In genomic region chr1:115191691-115192090, GRCh38 we compare ENCODE assay signal across 28 cellular contexts.
DNase-seq lines count a peak whose midpoint lies in the region; ATAC-seq, FAIRE-seq and TF ChIP-seq lines count a peak whose summit lies in the region.
"Had no signal": no experiment of that assay in that cellular context is flagged by ENCODE, and none has a peak within 500 bp of the region (broad histone marks: within the 10 kb centered on the region; RNA-seq: fewer than 3 reads in every experiment).

No MANE protein-coding gene starts in this region.

- H3K36me3 ChIP-seq in IMR-90 (ENCODE audit: control insufficient read depth, insufficient read depth, low read length) (no peaks in the 10 kb centered on the region), K562 (ENCODE audit: control insufficient read depth, insufficient read depth, low read length) (no peaks in the 10 kb centered on the region), psoas muscle (ENCODE audit: insufficient read depth in 1 of 2, low read depth in 1 of 2) (no peaks in the 10 kb centered on the region), tibial artery (no peaks in the 10 kb centered on the region)

- H3K9me1 ChIP-seq in IMR-90 (ENCODE audit: insufficient read depth, low read length) (peaks cover 12% of the 10 kb centered on the region), K562 (ENCODE audit: control insufficient read depth, insufficient read depth, low read length) (no peaks in the 10 kb centered on the region)

- no peak overlapping the region; the same call in 1 of the 2 replicates for H3K23ac ChIP-seq in IMR-90 (ENCODE audit: low read depth, low read length)

- H3K4me3 ChIP-seq in IMR-90 (ENCODE audit: insufficient read depth, low read depth, low read length), result no peak overlapping the region
- H3K4me3 ChIP-seq in K562, result no peak overlapping the region
- no peak overlapping the region for H3K4me3 ChIP-seq in psoas muscle
- H3K4me3 ChIP-seq in tibial artery, result no peak overlapping the region

- peak overlapping the region; percentile 22 for H2BK20ac ChIP-seq in IMR-90 (ENCODE audit: low read depth, low read length)

- H3K79me1 ChIP-seq in IMR-90 (ENCODE audit: low read depth in 1 of 2, low read length in 2 of 2), result no peaks in the 10 kb centered on the region

- no peak for TF ChIP-seq RAD21 in IMR-90 (IDR thresholded peaks at IDR 0.05; ENCODE audit: low read length)
- TF ChIP-seq RAD21 in K562 (CRISPR knock-in tag; conservative IDR thresholded peaks at IDR 0.05 in 1 of 2, IDR thresholded peaks at IDR 0.05 in 1 of 2), result no peak

- no CpG with 5 or more reads among the region's 3 CpGs for WGBS in IMR-90 (ENCODE audit: extremely low coverage in 2 of 2, insufficient read length in 1 of 2), 2 experiments
- WGBS in K562 (ENCODE audit: insufficient coverage, low coverage, missing lambda C conversion rate), result 68% methylated on average over 3 of the region's 3 CpGs
- WGBS in psoas muscle, 3 donors, result 94 to 97% (median 96%) methylated on average over 3 of the region's 3 CpGs

- peaks cover 2% of the 10 kb centered on the region; the same call in 1 of the 2 replicates for H4K20me1 ChIP-seq in IMR-90 (ENCODE audit: insufficient read depth, low read length)
- no peaks in the 10 kb centered on the region; the same call in 1 of the 2 replicates for H4K20me1 ChIP-seq in K562 (replicated peaks; ENCODE audit: control insufficient read depth, insufficient read depth, low read length)

- H3K4me1 ChIP-seq in IMR-90 (ENCODE audit: control insufficient read depth, insufficient read depth, low read length) (peaks cover 17% of the 10 kb centered on the region), K562 (replicated peaks in 1 of 2; ENCODE audit: control insufficient read depth in 2 of 2, insufficient read depth in 2 of 2, low read length in 2 of 2) (no peaks in the 10 kb centered on the region; a peak in 1 of 5 replicates), psoas muscle (peaks cover 38% of the 10 kb centered on the region), tibial artery (peaks cover 0 to 40% (median 21%) of the 10 kb centered on the region in 4 donors)
- H3K4me1 ChIP-seq: Caco-2 had no signal

- H4K8ac ChIP-seq in IMR-90 (ENCODE audit: low read depth in 2 of 2, low read length in 2 of 2), result no peak overlapping the region; a peak in 2 of 4 replicates

- no peak overlapping the region for H3K4me2 ChIP-seq in IMR-90 (ENCODE audit: low read depth, low read length)
- no peak overlapping the region for H3K4me2 ChIP-seq in K562 (ENCODE audit: insufficient read depth, low read length)

- dilution Hi-C loops in IMR-90 (cut with HindIII; ENCODE audit: low sequenced_read_pairs, unreplicated experiment), result no loop called here

- peak overlapping the region; percentile 94 for H2AK5ac ChIP-seq in IMR-90 (ENCODE audit: low read depth, low read length)

- FAIRE-seq in K562 (lab: Jason Lieb, UNC), result peak; percentile 58
- FAIRE-seq: GM12891, H1 had no signal

- H2BK120ac ChIP-seq in IMR-90 (ENCODE audit: low read depth, low read length), result peak overlapping the region; percentile 91

- in situ Hi-C loops in IMR-90 (cut with MboI; ENCODE audit: low sequenced_read_pairs) (no loop called here), K562 (cut with MboI) (no loop called here)

- no peak for TF ChIP-seq CTCF in IMR-90 (conservative IDR thresholded peaks at IDR 0.05; ENCODE audit: low read depth, low read length)
- no peak for TF ChIP-seq CTCF in K562 (IDR thresholded peaks at IDR 0.05 in 2 of 3, conservative IDR thresholded peaks at IDR 0.05 in 1 of 3; ENCODE audit: insufficient read depth in 2 of 3, low read depth in 1 of 3, low read length in 3 of 3)
- no peak for TF ChIP-seq CTCF in psoas muscle (IDR thresholded peaks at IDR 0.05)
- no peak for TF ChIP-seq CTCF in tibial artery (IDR thresholded peaks at IDR 0.05)

- peak overlapping the region; percentile 95 for H2BK5ac ChIP-seq in IMR-90 (ENCODE audit: low read depth, low read length, poor library complexity, severe bottlenecking)

- no peak for TF ChIP-seq EP300 in K562 (IDR thresholded peaks at IDR 0.05; ENCODE audit: low read length)

- H3K79me2 ChIP-seq in K562 (ENCODE audit: control insufficient read depth, insufficient read depth, low read length), result no peaks in the 10 kb centered on the region

- no peaks in the 10 kb centered on the region for H3K9me3 ChIP-seq in IMR-90 (ENCODE audit: control insufficient read depth, insufficient read depth, low read length)
- H3K9me3 ChIP-seq in K562 (replicated peaks; ENCODE audit: control insufficient read depth, insufficient read depth, low read depth, low read length), result no peaks in the 10 kb centered on the region
- no peaks in the 10 kb centered on the region for H3K9me3 ChIP-seq in psoas muscle
- H3K9me3 ChIP-seq in tibial artery, result no peaks in the 10 kb centered on the region
- H3K9me3 ChIP-seq: Caco-2 had no signal

- H3K27me3 ChIP-seq in IMR-90 (ENCODE audit: control insufficient read depth, insufficient read depth, low read length) (no peaks in the 10 kb centered on the region), K562 (ENCODE audit: control insufficient read depth in 2 of 2, insufficient read depth in 2 of 2, low read length in 2 of 2) (peaks cover 0 to 5% of the 10 kb centered on the region in 2 experiments; a peak in 2 of 5 replicates), psoas muscle (ENCODE audit: insufficient read depth in 3 of 3, low read length in 2 of 3) (no peaks in the 10 kb centered on the region), tibial artery (no peaks in the 10 kb centered on the region)

- H4K91ac ChIP-seq in IMR-90 (ENCODE audit: insufficient read depth, low read depth, low read length), result peak overlapping the region; percentile 25

- peak overlapping the region; percentile 92; the same call in 2 of the 3 replicates for H2BK15ac ChIP-seq in IMR-90 (ENCODE audit: low read depth, low read length)

- no peak overlapping the region for H3K9ac ChIP-seq in IMR-90 (ENCODE audit: low read depth, low read length)
- no peak overlapping the region for H3K9ac ChIP-seq in K562 (ENCODE audit: insufficient read depth in 1 of 2, low read depth in 2 of 2, low read length in 2 of 2)

- CTCF ChIA-PET in IMR-90 (lab: Yijun Ruan, JAX) (interaction anchor here (1.5 kb wide), 1 partner anchor 12 kb away, joined by 6 read pairs; no protein-coding TSS in a partner anchor), K562 (lab: Yijun Ruan, JAX; ENCODE audit: low intra/inter-chr PET ratio) (no interaction called here)

- H4K5ac ChIP-seq in IMR-90 (ENCODE audit: low read depth, low read length), result no peak overlapping the region

- H3K18ac ChIP-seq in IMR-90 (ENCODE audit: low read depth, low read length), result peak overlapping the region; percentile 47; the same call in 1 of the 2 replicates

- POLR2A ChIA-PET in IMR-90 (lab: Charles Lee; ENCODE audit: unreplicated experiment) (no interaction called here), K562 (lab: Yijun Ruan, JAX) (no interaction called here)

- DNase-seq in IMR-90 (no peak), K562 (ENCODE audit: extremely low read depth in 1 of 4, low spot score in 3 of 4) (no peak), psoas muscle (no peak), tibial artery (no peak), GF-D8 (lab: John Stamatoyannopoulos, UW) (no peak), GOT3 (lab: John Stamatoyannopoulos, UW) (no peak), D341Med (ENCODE audit: low spot score) (no peak)
- DNase-seq: Caco-2; CD8-positive, alpha-beta T cell; DMS 273 treated with DMSO at 0.1 percent for 48 hours; DMS79; EL; GDM1; HCEC 1CT; Karpas-422; NCI-H1092 treated with DMSO at 0.1 percent for 48 hours; NCI-H1436; NCI-H187; NCI-H2081 treated with DMSO at 0.1 percent for 48 hours; NCI-H2171; NCI-H226; NCI-H510A; NCI-H69; SHP77 treated with DMSO at 0.1 percent for 48 hours had no signal

- ATAC-seq in IMR-90 (ENCODE audit: low read depth), result no peak
- ATAC-seq in K562, result no peak
- no peak for ATAC-seq in psoas muscle
- ATAC-seq: CD8-positive, alpha-beta T cell; Panc1 had no signal

- peak overlapping the region; percentile 40; the same call in 1 of the 2 replicates for H3K14ac ChIP-seq in IMR-90 (replicated peaks; ENCODE audit: low read depth, low read length)

- TF ChIP-seq POLR2A in IMR-90 (IDR thresholded peaks at IDR 0.05; ENCODE audit: low read depth, low read length) (no peak), K562 (conservative IDR thresholded peaks at IDR 0.05) (no peak)

- H2AFZ ChIP-seq in IMR-90 (replicated peaks; ENCODE audit: low read length, poor library complexity), result no peak overlapping the region
- H2AFZ ChIP-seq in K562 (ENCODE audit: low read depth, low read length), result no peak overlapping the region

- H3K56ac ChIP-seq in IMR-90 (ENCODE audit: extremely low read depth, insufficient read depth, low read length), result peak overlapping the region; percentile 26; the same call in 1 of the 2 replicates

- H3K27ac ChIP-seq in IMR-90 (ENCODE audit: insufficient read depth, low read length), result no peak overlapping the region
- no peak overlapping the region for H3K27ac ChIP-seq in K562 (ENCODE audit: extremely low read depth, low read depth, low read length)
- H3K27ac ChIP-seq in psoas muscle, result peak overlapping the region; percentile 70
- peak overlapping the region; percentile 58 to 83 for H3K27ac ChIP-seq in tibial artery
- H3K27ac ChIP-seq: C4-2B had no signal

- intact Hi-C loops in IMR-90 (cut with micrococcal nuclease) (loop anchor here (5.0 kb wide), 1 partner anchor 46 kb away; no protein-coding TSS in a partner anchor), K562 (cut with micrococcal nuclease) (no loop called here), psoas muscle (cut with DNase I) (loop anchor here in 1 of 2 donors (5.0 kb wide), 1 partner anchor 561 kb away; no protein-coding TSS in a partner anchor), tibial artery (cut with DNase I; ENCODE audit: low total_unique reads) (no loop called here)

- peak overlapping the region; percentile 82 for H3K4ac ChIP-seq in IMR-90 (ENCODE audit: low read depth, low read length)

- no TSS peak for BruUV-seq in IMR-90 (replicated peaks; lab: Mats Ljungman, UMichigan)
- no TSS peak for BruUV-seq in K562 (replicated peaks; lab: Mats Ljungman, UMichigan)

- no peak overlapping the region for H2AK9ac ChIP-seq in IMR-90 (replicated peaks; ENCODE audit: low read depth, low read length, poor library complexity)

TF ChIP-seq in IMR-90, 13 proteins besides CTCF, POLR2A, EP300 and RAD21 (continues in another document):
- TF ChIP-seq FOS (IDR thresholded peaks at IDR 0.05; ENCODE audit: low read depth, low read length) (no peak), MXI1 (IDR thresholded peaks at IDR 0.05; ENCODE audit: borderline replicate concordance, low read depth, low read length) (no peak), CEBPB (IDR thresholded peaks at IDR 0.05; ENCODE audit: low read depth, low read length) (no peak)

TF ChIP-seq in K562, 482 proteins besides CTCF, POLR2A, EP300 and RAD21:
- TF ChIP-seq RBFOX2 (IDR thresholded peaks at IDR 0.05; ENCODE audit: low read depth, low read length) (no peak), THRAP3 (IDR thresholded peaks at IDR 0.05; ENCODE audit: borderline replicate concordance) (no peak), RUNX1 (IDR thresholded peaks at IDR 0.05; ENCODE audit: low read depth) (no peak), SP1 (CRISPR knock-in tag; IDR thresholded peaks at IDR 0.05) (no peak), ZFX (CRISPR knock-in tag; IDR thresholded peaks at IDR 0.05) (no peak), ELF1 (tag; IDR thresholded peaks at IDR 0.05) (no peak), ASH1L (IDR thresholded peaks at IDR 0.05; ENCODE audit: borderline replicate concordance, low read depth, partially characterized antibody) (no peak), CBX3 (IDR thresholded peaks at IDR 0.05; ENCODE audit: borderline replicate concordance in 1 of 2, low read length in 2 of 2) (no peak)

Comparison
In these comparisons a context has a peak if more than half of its experiments do, and no peak if none do; other contexts are left out.
1. H3K27ac ChIP-seq: peak in psoas muscle (single experiment) and tibial artery (2 of 2); none in IMR-90 (single experiment) and K562 (single experiment).